Comparison of ENCODE assay signal across 9 cellular contexts in genomic region chr11:20672575-20672974, GRCh38. TPM values are rescaled to one million over a fixed set of nuclear protein-coding genes. Genes with fewer than 3 reads are reported as not detected.
A peak's percentile ranks its signal among the peaks of the same experiment; 100 is the strongest.
DNase-seq lines count a peak whose midpoint lies in the region; ATAC-seq and TF ChIP-seq lines count a peak whose summit lies in the region.
"Had no signal": no experiment of that assay in that cellular context is flagged by ENCODE, and none has a peak within 500 bp of the region (broad histone marks: within the 10 kb centered on the region; RNA-seq: fewer than 3 reads in every experiment).

No MANE protein-coding gene starts in this region.

- no peak for TF ChIP-seq CTCF in ascending aorta (IDR thresholded peaks at IDR 0.05)

- ATAC-seq in HG03097 (IDR thresholded peaks at IDR 0.05; ENCODE audit: low FRiP score, unreplicated experiment): no peak
- ATAC-seq in HG03159 (IDR thresholded peaks at IDR 0.05; ENCODE audit: unreplicated experiment): no peak

- peak; percentile 60 for DNase-seq in ELF-1 (ENCODE audit: low read depth, low spot score)
- DNase-seq in HT-29 (ENCODE audit: low spot score): peak; percentile 29
- DNase-seq in SK-MEL-5 (ENCODE audit: low read depth, low spot score): peak; percentile 33
- DNase-seq in kidney tubule cell (ENCODE audit: low spot score): peak; percentile 9
- DNase-seq in ascending aorta (ENCODE audit: low spot score in 2 of 2): no peak
- DNase-seq in CD1c-positive myeloid dendritic cell (ENCODE audit: extremely low spot score): no peak
- DNase-seq: activated B cell treated with CpG ODN at 0.5 μM for 24 hours had no signal

- no peaks in the 10 kb centered on the region for H3K27me3 ChIP-seq in ascending aorta

- no peaks in the 10 kb centered on the region for H3K4me1 ChIP-seq in ascending aorta

- intact Hi-C loops in ascending aorta (cut with DNase I): no loop called here

- no peaks in the 10 kb centered on the region for H3K9me3 ChIP-seq in ascending aorta

- H3K36me3 ChIP-seq in ascending aorta: no peaks in the 10 kb centered on the region

- H3K27ac ChIP-seq in ascending aorta: no peak overlapping the region

- no peak overlapping the region for H3K4me3 ChIP-seq in ascending aorta

- in situ Hi-C loops in SK-MEL-5 (cut with HindIII; ENCODE audit: low pct_unique_long_range_greater_than_20kb, low sequenced_read_pairs): no loop called here

RNA-seq across cellular contexts. Expression of gene NELL1, which starts 3.2 kb away (rescaled TPM):
- 0.13 TPM in 1 of 2 replicates, not detected in the other for total RNA-seq in HT-29 (2014; rRNA removed; shearing (Covaris generic))
- 0.13 TPM in 1 of 2 replicates, not detected in the other for total RNA-seq in SK-MEL-5 (2014; rRNA removed; shearing (Covaris generic))
- polyA plus RNA-seq in SK-MEL-5 (2015; cell fraction: cytosol; rRNA removed): not detected in 2 replicates
- not detected in 2 replicates for polyA plus RNA-seq in SK-MEL-5 (2015; cell fraction: nucleus; rRNA removed)
- total RNA-seq in ascending aorta: not detected
- total RNA-seq: activated B cell treated with CpG ODN at 0.5 μM for 24 hours had no signal

Comparison
In these comparisons a context has a peak if more than half of its experiments do, and no peak if none do; other contexts are left out.
1. DNase-seq: peak in ELF-1 (single experiment), HT-29 (single experiment), SK-MEL-5 (single experiment) and kidney tubule cell (single experiment); none in ascending aorta (0 of 2) and CD1c-positive myeloid dendritic cell (single experiment).